In genomic region chr17:32920293-32920692, GRCh38 we compare ENCODE assay signal across 31 cellular contexts. TPM values are rescaled to one million over a fixed set of nuclear protein-coding genes. Genes with fewer than 3 reads are reported as not detected.
"Had no signal": no experiment of that assay in that cellular context is flagged by ENCODE, and none has a peak within 500 bp of the region (broad histone marks: within the 10 kb centered on the region; RNA-seq: fewer than 3 reads in every experiment).

No MANE protein-coding gene starts in this region.

- ATAC-seq: activated CD4-positive, CD25-positive, alpha-beta regulatory T cell treated with anti-CD3 and anti-CD28 coated beads, Interleukin-2, amount 50 U/mL, for 24 hours; activated CD8-positive, alpha-beta T cell treated with anti-CD3 and anti-CD28 coated beads for 36 hours; activated naive CD4-positive, alpha-beta T cell treated with anti-CD3 and anti-CD28 coated beads, Interleukin-2, amount 50 U/mL, for 72 hours; activated T-cell treated with anti-CD3 and anti-CD28 coated beads, Interleukin-2, amount 50 U/mL, for 4 hours; activated T-helper 17 cell treated with anti-CD3 and anti-CD28 coated beads, Interleukin-2, amount 50 U/mL, for 72 hours; effector memory CD8-positive, alpha-beta T cell; T-helper 17 cell had no signal

- DNase-seq: activated B cell treated with CpG ODN at 0.5 μM for 24 hours; activated CD4-positive, alpha-beta T cell treated with anti-CD3 and anti-CD28 coated beads for 48 hours; activated CD4-positive, alpha-beta T cell treated with anti-CD3 and anti-CD28 coated beads, Interleukin-2, amount 50 U/mL, for 1 hour; activated CD4-positive, alpha-beta T cell treated with anti-CD3 and anti-CD28 coated beads, Interleukin-2, amount 50 U/mL, for 48 hours; activated CD8-positive, alpha-beta memory T cell treated with anti-CD3 and anti-CD28 coated beads for 24 hours; activated CD8-positive, alpha-beta T cell treated with anti-CD3 and anti-CD28 coated beads for 36 hours; activated effector memory CD4-positive, alpha-beta T cell treated with anti-CD3 and anti-CD28 coated beads, Interleukin-2, amount 50 U/mL, for 16 hours; activated naive CD4-positive, alpha-beta T cell treated with anti-CD3 and anti-CD28 coated beads, Interleukin-2, amount 10 ng/mL, durations not matched to agents 7 days and 5 days; activated naive CD8-positive, alpha-beta T cell treated with anti-CD3 and anti-CD28 coated beads, Interleukin-2, amount 10 ng/mL, durations not matched to agents 7 days and 5 days; activated T-cell treated with anti-CD3 and anti-CD28 coated beads, Interleukin-2, amount 50 U/mL, for 4 hours; dorsolateral prefrontal cortex; effector CD4-positive, alpha-beta T cell; effector memory CD8-positive, alpha-beta T cell; erythroblast; esophagus squamous epithelium; head of caudate nucleus; T-helper 1 cell; T-helper 17 cell; T1000; WERI-Rb-1 had no signal

- H3K9me3 Mint-ChIP-seq: activated B cell treated with CpG ODN at 0.5 μM for 24 hours; activated CD8-positive, alpha-beta T cell treated with anti-CD3 and anti-CD28 coated beads for 36 hours; activated naive CD4-positive, alpha-beta T cell treated with anti-CD3 and anti-CD28 coated beads, Interleukin-2, amount 10 ng/mL, durations not matched to agents 7 days and 5 days; activated naive CD4-positive, alpha-beta T cell treated with anti-CD3 and anti-CD28 coated beads, Interleukin-2, amount 50 U/mL, for 72 hours; activated naive CD8-positive, alpha-beta T cell treated with anti-CD3 and anti-CD28 coated beads, Interleukin-2, amount 10 ng/mL, durations not matched to agents 7 days and 5 days; activated T-cell treated with anti-CD3 and anti-CD28 coated beads, Interleukin-2, amount 50 U/mL, for 4 hours; activated T-helper 17 cell treated with anti-CD3 and anti-CD28 coated beads, Interleukin-2, amount 50 U/mL, for 72 hours; central memory CD8-positive, alpha-beta T cell; dendritic cell treated with granulocyte-macrophage colony-stimulating factor and Interleukin-4, amounts not matched to agents 40 ng/mL and 50 ng/mL, for 4 days; effector memory CD8-positive, alpha-beta T cell; T-helper 2 cell treated with Interferon-gamma antibody and Interleukin-4, amounts not matched to agents 5 μg/mL and 100 μg/mL, for 36 hours had no signal

- H3K27ac Mint-ChIP-seq: activated B cell treated with CpG ODN at 0.5 μM for 24 hours; activated CD8-positive, alpha-beta T cell treated with anti-CD3 and anti-CD28 coated beads for 36 hours; activated naive CD4-positive, alpha-beta T cell treated with anti-CD3 and anti-CD28 coated beads, Interleukin-2, amount 10 ng/mL, durations not matched to agents 7 days and 5 days; activated naive CD4-positive, alpha-beta T cell treated with anti-CD3 and anti-CD28 coated beads, Interleukin-2, amount 50 U/mL, for 72 hours; activated naive CD8-positive, alpha-beta T cell treated with anti-CD3 and anti-CD28 coated beads, Interleukin-2, amount 10 ng/mL, durations not matched to agents 7 days and 5 days; activated T-helper 17 cell treated with anti-CD3 and anti-CD28 coated beads, Interleukin-2, amount 50 U/mL, for 72 hours; brain; dendritic cell treated with granulocyte-macrophage colony-stimulating factor and Interleukin-4, amounts not matched to agents 40 ng/mL and 50 ng/mL, for 4 days; effector memory CD8-positive, alpha-beta T cell; T-helper 17 cell; T-helper 2 cell treated with Interferon-gamma antibody and Interleukin-4, amounts not matched to agents 5 μg/mL and 100 μg/mL, for 36 hours had no signal

- H3K27me3 ChIP-seq: ascending aorta, dorsolateral prefrontal cortex, esophagus squamous epithelium had no signal

- H3K36me3 ChIP-seq: ascending aorta, esophagus squamous epithelium, WERI-Rb-1 had no signal

- H3K4me1 ChIP-seq: ascending aorta, esophagus squamous epithelium had no signal

- H3K4me3 Mint-ChIP-seq: activated B cell treated with CpG ODN at 0.5 μM for 24 hours; activated CD8-positive, alpha-beta T cell treated with anti-CD3 and anti-CD28 coated beads for 36 hours; activated naive CD4-positive, alpha-beta T cell treated with anti-CD3 and anti-CD28 coated beads, Interleukin-2, amount 10 ng/mL, durations not matched to agents 7 days and 5 days; activated naive CD8-positive, alpha-beta T cell treated with anti-CD3 and anti-CD28 coated beads, Interleukin-2, amount 10 ng/mL, durations not matched to agents 7 days and 5 days; activated T-cell treated with anti-CD3 and anti-CD28 coated beads, Interleukin-2, amount 50 U/mL, for 4 hours; activated T-helper 17 cell treated with anti-CD3 and anti-CD28 coated beads, Interleukin-2, amount 50 U/mL, for 72 hours; brain; central memory CD8-positive, alpha-beta T cell; dendritic cell treated with granulocyte-macrophage colony-stimulating factor and Interleukin-4, amounts not matched to agents 40 ng/mL and 50 ng/mL, for 4 days; effector memory CD8-positive, alpha-beta T cell; T-helper 17 cell; T-helper 2 cell treated with Interferon-gamma antibody and Interleukin-4, amounts not matched to agents 5 μg/mL and 100 μg/mL, for 36 hours had no signal

- H3K4me3 ChIP-seq: ascending aorta, coronary artery, dorsolateral prefrontal cortex, esophagus squamous epithelium had no signal

- H3K27ac ChIP-seq: ascending aorta, coronary artery, dorsolateral prefrontal cortex, esophagus squamous epithelium, WERI-Rb-1 had no signal

- H3K9me3 ChIP-seq: ascending aorta, esophagus squamous epithelium had no signal

- H3K36me3 Mint-ChIP-seq: activated naive CD4-positive, alpha-beta T cell treated with anti-CD3 and anti-CD28 coated beads, Interleukin-2, amount 10 ng/mL, durations not matched to agents 7 days and 5 days; activated naive CD4-positive, alpha-beta T cell treated with anti-CD3 and anti-CD28 coated beads, Interleukin-2, amount 50 U/mL, for 72 hours; activated naive CD8-positive, alpha-beta T cell treated with anti-CD3 and anti-CD28 coated beads, Interleukin-2, amount 10 ng/mL, durations not matched to agents 7 days and 5 days; brain had no signal

- H3K4me1 Mint-ChIP-seq: activated B cell treated with CpG ODN at 0.5 μM for 24 hours, brain, T-helper 17 cell had no signal

- FAIRE-seq: bronchial epithelial cell, frontal cortex had no signal

- H3K27me3 Mint-ChIP-seq: activated naive CD4-positive, alpha-beta T cell treated with anti-CD3 and anti-CD28 coated beads, Interleukin-2, amount 10 ng/mL, durations not matched to agents 7 days and 5 days; activated T-helper 17 cell treated with anti-CD3 and anti-CD28 coated beads, Interleukin-2, amount 50 U/mL, for 72 hours; central memory CD8-positive, alpha-beta T cell had no signal

RNA-seq across cellular contexts. Expression of gene TMEM98, which starts 7.7 kb away (rescaled TPM):
- total RNA-seq: activated B cell treated with CpG ODN at 0.5 μM for 24 hours; activated CD8-positive, alpha-beta T cell treated with anti-CD3 and anti-CD28 coated beads for 36 hours; activated naive CD4-positive, alpha-beta T cell treated with anti-CD3 and anti-CD28 coated beads, Interleukin-2, amount 50 U/mL, for 72 hours; activated naive CD8-positive, alpha-beta T cell treated with anti-CD3 and anti-CD28 coated beads, Interleukin-2, amount 10 ng/mL, durations not matched to agents 7 days and 5 days; T-helper 17 cell had no signal
